ENCODE assay signal across 1 cellular context in the genomic region with DNA sequence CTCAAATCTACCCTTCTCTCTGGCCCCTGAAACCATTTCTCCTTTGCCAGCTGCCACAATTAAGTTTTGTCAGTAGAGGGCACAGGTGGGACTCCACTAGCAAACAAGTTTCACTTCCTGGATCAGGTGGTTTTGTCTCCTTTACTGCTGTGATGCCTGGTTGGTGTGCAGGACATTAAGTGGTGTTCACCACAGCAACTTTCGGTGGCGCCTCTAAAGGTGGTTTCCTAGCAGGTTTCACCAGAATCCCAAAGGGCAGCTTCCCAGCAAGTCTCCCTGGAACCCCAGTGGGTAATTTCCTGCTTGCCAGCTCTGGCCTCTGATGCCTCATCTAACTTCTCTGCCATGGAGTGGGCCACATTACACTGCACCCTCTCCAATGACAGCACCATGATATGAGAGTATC.
TF ChIP-seq lines count a peak whose summit lies in the region.

No MANE protein-coding gene starts in this region.

TF ChIP-seq in endothelial cell of umbilical vein, 7 proteins besides CTCF, POLR2A, EP300 and RAD21:
- TF ChIP-seq GATA2 (IDR thresholded peaks at IDR 0.05; ENCODE audit: insufficient read depth, insufficient read length, low read depth, low read length) (no peak), MYC (IDR thresholded peaks at IDR 0.05; ENCODE audit: low read depth, low read length) (no peak), EZH2 (IDR thresholded peaks at IDR 0.05; ENCODE audit: borderline replicate concordance, low read depth, low read length, severe bottlenecking) (no peak), POLR2AphosphoS5 (IDR thresholded peaks at IDR 0.05; ENCODE audit: insufficient read depth, low read depth, low read length) (no peak), JUN (IDR thresholded peaks at IDR 0.05; ENCODE audit: borderline replicate concordance, insufficient read depth, insufficient read length, low read depth) (no peak), FOS (IDR thresholded peaks at IDR 0.05; ENCODE audit: borderline replicate concordance, insufficient read depth, low read length) (no peak)
- TF ChIP-seq, protein P1, sequence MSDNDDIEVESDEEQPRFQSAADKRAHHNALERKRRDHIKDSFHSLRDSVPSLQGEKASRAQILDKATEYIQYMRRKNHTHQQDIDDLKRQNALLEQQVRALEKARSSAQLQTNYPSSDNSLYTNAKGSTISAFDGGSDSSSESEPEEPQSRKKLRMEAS (IDR thresholded peaks at IDR 0.05; ENCODE audit: insufficient read depth, insufficient read length), result no peak
TF ChIP-seq in endothelial cell of umbilical vein: peak in this region for 0.
